1 cellular context compared by ENCODE assay signal in genomic region chr3:60841355-60841754, GRCh38.
A peak's percentile ranks its signal among the peaks of the same experiment; 100 is the strongest.
TF ChIP-seq lines count a peak whose summit lies in the region.

No MANE protein-coding gene starts in this region.

TF ChIP-seq in HepG2, 621 proteins besides CTCF, POLR2A, EP300 and RAD21 (continued from another document and continues in another):
- TF ChIP-seq HMG20B (CRISPR knock-in tag; conservative IDR thresholded peaks at IDR 0.05): peak; percentile 89
- TF ChIP-seq ZBTB33 (CRISPR knock-in tag; IDR thresholded peaks at IDR 0.05): no peak
- no peak for TF ChIP-seq TOPORS (CRISPR knock-in tag; IDR thresholded peaks at IDR 0.05)
- TF ChIP-seq ARNT (IDR thresholded peaks at IDR 0.05): no peak
- no peak for TF ChIP-seq FOXC1 (CRISPR knock-in tag; IDR thresholded peaks at IDR 0.05; ENCODE audit: borderline replicate concordance)
- peak; percentile 99 for TF ChIP-seq CBFB (CRISPR knock-in tag; IDR thresholded peaks at IDR 0.05)
- no peak for TF ChIP-seq TFAP4 (IDR thresholded peaks at IDR 0.05; ENCODE audit: borderline replicate concordance, low read depth)
- peak; percentile 33; the same call in 1 of the 2 replicates for TF ChIP-seq CEBPG (CRISPR knock-in tag; IDR thresholded peaks at IDR 0.05)
- no peak for TF ChIP-seq GFI1 (CRISPR knock-in tag; IDR thresholded peaks at IDR 0.05; ENCODE audit: borderline replicate concordance)
- no peak for TF ChIP-seq SATB2 (CRISPR knock-in tag; IDR thresholded peaks at IDR 0.05)
- no peak for TF ChIP-seq RFX1 (IDR thresholded peaks at IDR 0.05)
- TF ChIP-seq RBM39 (IDR thresholded peaks at IDR 0.05; ENCODE audit: low read depth, low read length, poor library complexity, severe bottlenecking): no peak
- peak; percentile 79 for TF ChIP-seq ISL2 (CRISPR knock-in tag; IDR thresholded peaks at IDR 0.05)
- no peak for TF ChIP-seq KDM5B (CRISPR knock-in tag; IDR thresholded peaks at IDR 0.05; ENCODE audit: borderline replicate concordance)
- no peak for TF ChIP-seq TOE1 (CRISPR knock-in tag; IDR thresholded peaks at IDR 0.05)
- TF ChIP-seq MXI1 (IDR thresholded peaks at IDR 0.05; ENCODE audit: borderline replicate concordance, low read depth, low read length): no peak
- no peak for TF ChIP-seq ZNF773 (CRISPR knock-in tag; IDR thresholded peaks at IDR 0.05; ENCODE audit: borderline replicate concordance)
- no peak for TF ChIP-seq ZNF281 (CRISPR knock-in tag; IDR thresholded peaks at IDR 0.05; ENCODE audit: borderline replicate concordance)
- TF ChIP-seq ZNF674 (CRISPR knock-in tag; IDR thresholded peaks at IDR 0.05; ENCODE audit: low read depth): no peak
- TF ChIP-seq TBL1XR1 (IDR thresholded peaks at IDR 0.05; ENCODE audit: borderline replicate concordance, low read length, partially characterized antibody): peak; percentile 45
- peak; percentile 64; the same call in 1 of the 2 replicates for TF ChIP-seq ZNF503 (CRISPR knock-in tag; IDR thresholded peaks at IDR 0.05)
- no peak for TF ChIP-seq MAFG (CRISPR knock-in tag; IDR thresholded peaks at IDR 0.05)
- TF ChIP-seq ZNF318 (CRISPR knock-in tag; IDR thresholded peaks at IDR 0.05): no peak
- TF ChIP-seq KDM6A (CRISPR knock-in tag; IDR thresholded peaks at IDR 0.05; ENCODE audit: low read depth): no peak
- TF ChIP-seq DZIP1 (CRISPR knock-in tag; IDR thresholded peaks at IDR 0.05): no peak
- no peak for TF ChIP-seq GLMP (CRISPR knock-in tag; IDR thresholded peaks at IDR 0.05; ENCODE audit: borderline replicate concordance)
- peak; percentile 88 for TF ChIP-seq RERE (CRISPR knock-in tag; IDR thresholded peaks at IDR 0.05; ENCODE audit: low read depth)
- no peak for TF ChIP-seq SIX1 (CRISPR knock-in tag; IDR thresholded peaks at IDR 0.05; ENCODE audit: borderline replicate concordance)
